8 cellular contexts compared by ENCODE assay signal in the genomic region with DNA sequence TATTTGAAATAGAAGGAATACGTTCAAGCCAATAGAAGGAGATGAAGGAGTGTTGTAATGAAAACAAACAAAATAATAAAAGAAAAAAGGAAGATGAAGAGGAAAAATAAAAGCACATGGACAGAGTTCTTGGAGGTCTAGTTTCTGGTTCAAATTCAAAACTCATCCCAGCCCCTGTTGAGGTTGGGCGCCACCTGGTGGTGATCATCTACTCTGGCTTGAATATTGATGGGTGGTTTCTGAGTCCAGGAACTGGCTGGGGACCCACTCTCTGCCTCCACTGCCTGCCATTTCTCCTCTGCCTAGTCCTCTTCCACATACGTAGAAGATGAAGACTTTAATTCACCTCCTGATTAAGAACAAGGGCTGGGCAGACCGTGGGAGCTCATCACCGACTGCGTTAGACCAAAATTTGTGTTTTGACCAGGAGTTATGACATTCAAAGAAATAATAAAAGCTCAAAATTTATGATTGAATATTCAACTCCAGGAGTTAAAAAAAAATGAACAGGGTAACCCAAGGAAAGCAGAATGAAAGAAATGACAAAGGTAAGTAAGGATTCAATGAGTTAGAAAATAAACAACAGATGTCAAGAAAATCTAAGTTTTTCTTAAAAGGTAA.
DNase-seq lines count a peak whose midpoint lies in the region; ATAC-seq and TF ChIP-seq lines count a peak whose summit lies in the region.

No MANE protein-coding gene starts in this region.

- 55 to 57% methylated on average over 6 of the region's 6 CpGs for WGBS in lung, 2 donors

- no peaks in the 10 kb centered on the region; the same call in 1 of the 2 replicates for H3K27me3 ChIP-seq in GM06990 (replicated peaks; ENCODE audit: control insufficient read depth, insufficient read depth, low read length)
- H3K27me3 ChIP-seq in dorsolateral prefrontal cortex, result no peaks in the 10 kb centered on the region
- no peaks in the 10 kb centered on the region for H3K27me3 ChIP-seq in lung (ENCODE audit: control insufficient read depth, insufficient read depth)

- H3K27ac ChIP-seq in dorsolateral prefrontal cortex, result no peak overlapping the region
- no peak overlapping the region for H3K27ac ChIP-seq in lung (ENCODE audit: low read depth in 1 of 2, low read length in 1 of 2)

- no peak for DNase-seq in GM06990 (ENCODE audit: extremely low read depth, insufficient read length)
- DNase-seq in NCI-H748 (lab: John Stamatoyannopoulos, UW; ENCODE audit: unreplicated experiment), result peak; percentile 79
- DNase-seq in activated CD4-positive, alpha-beta T cell treated with anti-CD3 and anti-CD28 coated beads, Interleukin-2, amount 50 U/mL, for 24 hours (ENCODE audit: low read depth in 1 of 2, low spot score in 1 of 2), result peak; percentile 46 to 60
- peak; percentile 54 to 75 (median 64) for DNase-seq in dorsolateral prefrontal cortex
- peak; percentile 74 for DNase-seq in lung (ENCODE audit: low spot score)
- peak; percentile 27 to 42 for DNase-seq in stimulated activated CD8-positive, alpha-beta memory T cell treated with anti-CD3 and anti-CD28 coated beads, Interleukin-15, amount 100 ng/mL, for 48 hours (ENCODE audit: low read depth in 2 of 2)

- ATAC-seq in HG03342 (IDR thresholded peaks at IDR 0.05; ENCODE audit: unreplicated experiment), result peak; percentile 78
- ATAC-seq in lung (ENCODE audit: insufficient read depth, low FRiP score), result no peak
- ATAC-seq in GM21576 (IDR thresholded peaks at IDR 0.05; ENCODE audit: unreplicated experiment), result no peak

- intact Hi-C loops in dorsolateral prefrontal cortex (cut with DNase I), result loop anchor here (5.0 to 10.0 kb wide), 5 partner anchors 63 to 185 kb away; a partner anchor contains a TSS

- H3K4me1 ChIP-seq in lung (ENCODE audit: control insufficient read depth in 2 of 2, insufficient read depth in 2 of 2, low read length in 2 of 2), result no peaks in the 10 kb centered on the region

- H3K36me3 ChIP-seq in GM06990 (ENCODE audit: control insufficient read depth, insufficient read depth, low read length) (no peaks in the 10 kb centered on the region), lung (ENCODE audit: control insufficient read depth in 2 of 2, insufficient read depth in 2 of 2, low read length in 2 of 2) (no peaks in the 10 kb centered on the region)

- peaks cover 0 to 1% of the 10 kb centered on the region in 2 donors for H3K9me3 ChIP-seq in lung (ENCODE audit: control insufficient read depth in 2 of 2, insufficient read depth in 1 of 2, low read length in 1 of 2)

- TF ChIP-seq CTCF in GM06990 (IDR thresholded peaks at IDR 0.05; ENCODE audit: insufficient read depth, low read length, poor library complexity, severe bottlenecking) (peak; percentile 86), dorsolateral prefrontal cortex (IDR thresholded peaks at IDR 0.05 in 54 of 56, conservative IDR thresholded peaks at IDR 0.05 in 2 of 56; ENCODE audit: low read depth in 1 of 56, partially characterized antibody in 56 of 56) (peak; percentile 54 to 91 (median 79)), lung (IDR thresholded peaks at IDR 0.05; ENCODE audit: control extremely low read depth, extremely low read depth) (peak; percentile 67)

- no peak overlapping the region for H3K4me3 ChIP-seq in GM06990 (replicated peaks; ENCODE audit: low read depth, low read length)
- H3K4me3 ChIP-seq in dorsolateral prefrontal cortex, result no peak overlapping the region
- no peak overlapping the region for H3K4me3 ChIP-seq in lung
